In the genomic region with DNA sequence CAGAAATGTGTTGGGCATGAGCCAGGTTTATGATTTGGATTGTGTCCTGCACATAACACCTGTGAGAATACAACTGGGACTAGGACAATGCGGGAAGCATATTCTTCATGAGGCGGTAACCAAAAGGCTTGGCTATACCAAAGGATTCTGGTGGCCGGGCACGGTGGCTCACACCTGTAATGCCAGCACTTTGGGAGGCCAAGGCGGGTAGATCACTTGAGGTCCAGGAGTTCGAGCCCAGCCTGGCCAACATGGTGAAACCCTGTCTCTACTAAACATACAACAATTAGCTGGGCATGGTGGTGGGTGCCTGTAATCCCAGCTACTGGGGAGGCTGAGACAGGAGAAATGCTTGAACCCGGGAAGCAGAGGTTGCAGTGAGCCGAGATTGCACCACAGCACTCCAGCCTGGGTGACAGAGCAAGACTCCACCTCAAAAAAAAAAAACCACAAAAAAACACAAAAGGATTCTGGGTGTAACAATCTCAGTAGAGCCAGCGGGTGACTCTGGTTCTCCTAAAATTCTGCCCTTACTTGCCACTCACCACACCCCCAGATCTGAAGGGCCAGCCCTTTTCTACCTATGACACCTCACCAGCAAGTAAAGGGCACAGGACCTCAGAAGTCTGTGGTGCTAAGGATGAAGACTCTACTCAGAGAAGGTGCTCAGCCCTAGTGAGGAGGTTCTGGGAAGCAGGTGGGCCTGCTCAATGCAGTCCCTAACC, we compare ENCODE assay signal across 7 cellular contexts. TPM values are rescaled to one million over a fixed set of nuclear protein-coding genes. Genes with fewer than 3 reads are reported as not detected.
"Had no signal": no experiment of that assay in that cellular context is flagged by ENCODE, and none has a peak within 500 bp of the region (broad histone marks: within the 10 kb centered on the region; RNA-seq: fewer than 3 reads in every experiment).

No MANE protein-coding gene starts in this region.

RNA-seq across cellular contexts. Expression of gene ANPEP, which starts 20.0 kb away (rescaled TPM):
- polyA plus RNA-seq: neural cell had no signal

RNA-seq across cellular contexts. Expression of gene MESP2, which starts 58.5 kb away (rescaled TPM):
- total RNA-seq: dermis microvascular lymphatic vessel endothelial cell; frontal cortex; naive thymus-derived CD8-positive, alpha-beta T cell; ovary; smooth muscle cell; ureter had no signal
- polyA plus RNA-seq: naive thymus-derived CD8-positive, alpha-beta T cell; neural cell had no signal
